In genomic region chr21:18951291-18952038, GRCh38 we compare ENCODE assay signal across 8 cellular contexts.
DNase-seq lines count a peak whose midpoint lies in the region; ATAC-seq and TF ChIP-seq lines count a peak whose summit lies in the region.

No MANE protein-coding gene starts in this region.

- no peak overlapping the region for H3K4me3 Mint-ChIP-seq in activated naive CD8-positive, alpha-beta T cell treated with anti-CD3 and anti-CD28 coated beads for 36 hours

- H3K4me1 ChIP-seq in tibial nerve, result no peaks in the 10 kb centered on the region

- H3K9me3 Mint-ChIP-seq in activated naive CD8-positive, alpha-beta T cell treated with anti-CD3 and anti-CD28 coated beads for 36 hours, result peaks cover 7% of the 10 kb centered on the region

- H3K4me3 ChIP-seq in SK-N-MC, result peak overlapping the region; percentile 35
- no peak overlapping the region for H3K4me3 ChIP-seq in kidney epithelial cell (ENCODE audit: low read depth, low read length)
- H3K4me3 ChIP-seq in tibial nerve, result no peak overlapping the region

- no peak for TF ChIP-seq EP300 in tibial nerve (IDR thresholded peaks at IDR 0.05)

- H3K36me3 ChIP-seq in SK-N-MC (ENCODE audit: insufficient read depth, low read length) (no peaks in the 10 kb centered on the region), kidney epithelial cell (ENCODE audit: control insufficient read depth, insufficient read depth, low read length) (no peaks in the 10 kb centered on the region), tibial nerve (no peaks in the 10 kb centered on the region)

- H3K27ac ChIP-seq in SK-N-MC (no peak overlapping the region), tibial nerve (no peak overlapping the region)

- no peak overlapping the region for H3K27ac Mint-ChIP-seq in activated naive CD8-positive, alpha-beta T cell treated with anti-CD3 and anti-CD28 coated beads for 36 hours

- 66% methylated on average over 14 of the region's 14 CpGs for WGBS in tibial nerve, 2 donors

- TF ChIP-seq POLR2A in tibial nerve (IDR thresholded peaks at IDR 0.05), result no peak

- no peaks in the 10 kb centered on the region for H3K4me1 Mint-ChIP-seq in activated naive CD8-positive, alpha-beta T cell treated with anti-CD3 and anti-CD28 coated beads for 36 hours

- H3K27me3 ChIP-seq in kidney epithelial cell (ENCODE audit: control insufficient read depth, insufficient read depth, low read length), result no peaks in the 10 kb centered on the region
- no peaks in the 10 kb centered on the region for H3K27me3 ChIP-seq in tibial nerve

- no peak overlapping the region for H3K9ac ChIP-seq in SK-N-MC (ENCODE audit: insufficient read length)

- H3K27me3 Mint-ChIP-seq in activated naive CD8-positive, alpha-beta T cell treated with anti-CD3 and anti-CD28 coated beads for 36 hours, result no peaks in the 10 kb centered on the region

- H3K9me3 ChIP-seq in SK-N-MC (ENCODE audit: low read depth, low read length) (no peaks in the 10 kb centered on the region), tibial nerve (no peaks in the 10 kb centered on the region)

- H3K36me3 Mint-ChIP-seq in activated naive CD8-positive, alpha-beta T cell treated with anti-CD3 and anti-CD28 coated beads for 36 hours, result no peaks in the 10 kb centered on the region

- no peak for ATAC-seq in GM19463 (IDR thresholded peaks at IDR 0.05; ENCODE audit: unreplicated experiment)
- ATAC-seq in GM18498 (IDR thresholded peaks at IDR 0.05; ENCODE audit: unreplicated experiment), result no peak

- TF ChIP-seq CTCF in kidney epithelial cell (IDR thresholded peaks at IDR 0.05; ENCODE audit: insufficient read depth, low read length, poor library complexity, severe bottlenecking) (peak; percentile 68), tibial nerve (IDR thresholded peaks at IDR 0.05) (peak in 2 of 5 experiments; percentile 12 to 26)

- DNase-seq in D341Med (ENCODE audit: low spot score), result peak; percentile 59
- peak; percentile 61 for DNase-seq in KG1 (lab: John Stamatoyannopoulos, UW)
- DNase-seq in SK-N-MC (ENCODE audit: low read depth, low spot score), result peak; percentile 24
- DNase-seq in kidney epithelial cell (ENCODE audit: low read depth), result peak; percentile 5
- DNase-seq in activated naive CD8-positive, alpha-beta T cell treated with anti-CD3 and anti-CD28 coated beads for 36 hours, result no peak
- DNase-seq in tibial nerve (ENCODE audit: low spot score in 2 of 2), result no peak

Comparison
In these comparisons a context has a peak if more than half of its experiments do, and no peak if none do; other contexts are left out.
1. DNase-seq: peak in D341Med (single experiment), KG1 (single experiment), SK-N-MC (single experiment) and kidney epithelial cell (single experiment); none in activated naive CD8-positive, alpha-beta T cell treated with anti-CD3 and anti-CD28 coated beads for 36 hours (single experiment) and tibial nerve (0 of 2).